22 cellular contexts compared by ENCODE assay signal in genomic region chr3:156599061-156599460, GRCh38.
"Had no signal": no experiment of that assay in that cellular context is flagged by ENCODE, and none has a peak within 500 bp of the region (broad histone marks: within the 10 kb centered on the region; RNA-seq: fewer than 3 reads in every experiment).

No MANE protein-coding gene starts in this region.

- H3K4me1 ChIP-seq: ascending aorta had no signal

- H3K9ac ChIP-seq: KMS-11 had no signal

- DNase-seq: activated B cell treated with CpG ODN at 0.5 μM for 24 hours; activated CD4-positive, alpha-beta T cell treated with anti-CD3 and anti-CD28 coated beads for 1 hour; activated CD4-positive, alpha-beta T cell treated with anti-CD3 and anti-CD28 coated beads, Interleukin-2, amount 10 ng/mL, durations not matched to agents 24 days and 14 days; activated CD4-positive, alpha-beta T cell treated with anti-CD3 and anti-CD28 coated beads, Interleukin-2, amount 50 U/mL, for 48 hours; activated CD8-positive, alpha-beta memory T cell treated with anti-CD3 and anti-CD28 coated beads, Interleukin-2, amount 10 ng/mL, durations not matched to agents 7 days and 5 days; activated effector memory CD4-positive, alpha-beta T cell treated with anti-CD3 and anti-CD28 coated beads, Interleukin-2, amount 50 U/mL, for 16 hours; activated naive CD4-positive, alpha-beta T cell treated with Interleukin-2 at 50 U/mL for 16 hours; activated naive CD8-positive, alpha-beta T cell treated with anti-CD3 and anti-CD28 coated beads, Interleukin-2, amount 50 U/mL, for 24 hours; activated T-cell treated with anti-CD3 and anti-CD28 coated beads, Interleukin-2, amount 50 U/mL, for 4 hours; amniotic stem cell; body of pancreas; NCI-H1092; NCI-H1930; NCI-H2171 treated with DMSO at 0.1 percent for 48 hours; NCI-H226; NCI-H82; SIG-M5; T-helper 17 cell; T-helper 9 cell had no signal

- H3K9me3 ChIP-seq: ascending aorta, body of pancreas had no signal

- H3K36me3 Mint-ChIP-seq: activated naive CD4-positive, alpha-beta T cell treated with anti-CD3 and anti-CD28 coated beads, Interleukin-2, amount 50 U/mL, for 72 hours had no signal

- H3K4me1 Mint-ChIP-seq: activated B cell treated with CpG ODN at 0.5 μM for 24 hours had no signal

- H3K9me3 Mint-ChIP-seq: activated B cell treated with CpG ODN at 0.5 μM for 24 hours; activated naive CD4-positive, alpha-beta T cell treated with anti-CD3 and anti-CD28 coated beads, Interleukin-2, amount 50 U/mL, for 72 hours; activated naive CD8-positive, alpha-beta T cell treated with anti-CD3 and anti-CD28 coated beads, Interleukin-2, amount 50 U/mL, for 24 hours; activated T-cell treated with anti-CD3 and anti-CD28 coated beads, Interleukin-2, amount 50 U/mL, for 4 hours had no signal

- H3K36me3 ChIP-seq: ascending aorta had no signal

- H3K27ac Mint-ChIP-seq: activated B cell treated with CpG ODN at 0.5 μM for 24 hours; activated CD4-positive, alpha-beta T cell treated with anti-CD3 and anti-CD28 coated beads, Interleukin-2, amount 10 ng/mL, durations not matched to agents 24 days and 14 days; activated CD8-positive, alpha-beta memory T cell treated with anti-CD3 and anti-CD28 coated beads, Interleukin-2, amount 10 ng/mL, durations not matched to agents 7 days and 5 days; activated naive CD4-positive, alpha-beta T cell treated with anti-CD3 and anti-CD28 coated beads, Interleukin-2, amount 50 U/mL, for 72 hours; activated naive CD8-positive, alpha-beta T cell treated with anti-CD3 and anti-CD28 coated beads, Interleukin-2, amount 50 U/mL, for 24 hours; T-helper 17 cell had no signal

- H3K27me3 ChIP-seq: ascending aorta, body of pancreas had no signal

- H3K4me3 Mint-ChIP-seq: activated B cell treated with CpG ODN at 0.5 μM for 24 hours; activated CD4-positive, alpha-beta T cell treated with anti-CD3 and anti-CD28 coated beads, Interleukin-2, amount 10 ng/mL, durations not matched to agents 24 days and 14 days; activated CD8-positive, alpha-beta memory T cell treated with anti-CD3 and anti-CD28 coated beads, Interleukin-2, amount 10 ng/mL, durations not matched to agents 7 days and 5 days; activated naive CD8-positive, alpha-beta T cell treated with anti-CD3 and anti-CD28 coated beads, Interleukin-2, amount 50 U/mL, for 24 hours; activated T-cell treated with anti-CD3 and anti-CD28 coated beads, Interleukin-2, amount 50 U/mL, for 4 hours; T-helper 17 cell had no signal

- H3K27ac ChIP-seq: ascending aorta, body of pancreas, KMS-11 had no signal

- H3K4me3 ChIP-seq: ascending aorta, body of pancreas had no signal
